Comparison of ENCODE assay signal across 21 cellular contexts in genomic region chr9:126448136-126448535, GRCh38.
DNase-seq lines count a peak whose midpoint lies in the region; ATAC-seq, FAIRE-seq and TF ChIP-seq lines count a peak whose summit lies in the region.
"Had no signal": no experiment of that assay in that cellular context is flagged by ENCODE, and none has a peak within 500 bp of the region (broad histone marks: within the 10 kb centered on the region; RNA-seq: fewer than 3 reads in every experiment).

No MANE protein-coding gene starts in this region.

- no peak for ATAC-seq in natural killer cell
- ATAC-seq in natural killer cell treated with Interleukin-12 subunit alpha and Interleukin-12 subunit beta and Interleukin-15 and Interleukin-18, amount 100 ng/mL, for 72 hours = no peak
- ATAC-seq in stimulated activated naive B cell treated with anti-CD40 and anti-IgM and Interleukin-4, amounts not matched to agents 10 μg/mL and 1 μg/mL and 100 μg/mL, for 72 hours (replicated peaks) = no peak
- ATAC-seq: A549 had no signal

- H3K4me3 Mint-ChIP-seq in natural killer cell (peak overlapping the region; percentile 47), neural crest cell (no peak overlapping the region)
- no peak overlapping the region for H3K4me3 Mint-ChIP-seq in natural killer cell treated with Interleukin-12 subunit alpha and Interleukin-12 subunit beta and Interleukin-15 and Interleukin-18, amount 100 ng/mL, for 72 hours
- H3K4me3 Mint-ChIP-seq in dendritic cell treated with granulocyte-macrophage colony-stimulating factor and Interleukin-4, amounts not matched to agents 40 ng/mL and 50 ng/mL, for 4 days = no peak overlapping the region
- no peak overlapping the region for H3K4me3 Mint-ChIP-seq in stimulated activated naive B cell treated with anti-CD40 and anti-IgM and Interleukin-4, amounts not matched to agents 10 μg/mL and 1 μg/mL and 100 μg/mL, for 72 hours
- H3K4me3 Mint-ChIP-seq: H9, HFFc6, IgD-negative memory B cell had no signal

- no peak for FAIRE-seq in RCC 7860 (lab: Jason Lieb, UNC)
- FAIRE-seq: A549, D721Med had no signal

- no peaks in the 10 kb centered on the region for H3K36me3 Mint-ChIP-seq in natural killer cell
- no peaks in the 10 kb centered on the region for H3K36me3 Mint-ChIP-seq in natural killer cell treated with Interleukin-12 subunit alpha and Interleukin-12 subunit beta and Interleukin-15 and Interleukin-18, amount 100 ng/mL, for 72 hours
- peaks cover 53% of the 10 kb centered on the region for H3K36me3 Mint-ChIP-seq in dendritic cell treated with granulocyte-macrophage colony-stimulating factor and Interleukin-4, amounts not matched to agents 40 ng/mL and 50 ng/mL, for 4 days (ENCODE audit: low read depth)
- H3K36me3 Mint-ChIP-seq in neural crest cell (ENCODE audit: low read depth) = peaks cover 11% of the 10 kb centered on the region
- peaks cover 0 to 7% of the 10 kb centered on the region in 2 donors for H3K36me3 Mint-ChIP-seq in stimulated activated naive B cell treated with anti-CD40 and anti-IgM and Interleukin-4, amounts not matched to agents 10 μg/mL and 1 μg/mL and 100 μg/mL, for 72 hours

- H3K27me3 Mint-ChIP-seq in natural killer cell (ENCODE audit: low read depth in 2 of 2) = peaks cover 0 to 10% of the 10 kb centered on the region in 2 donors
- peaks cover 0 to 2% of the 10 kb centered on the region in 2 donors for H3K27me3 Mint-ChIP-seq in natural killer cell treated with Interleukin-12 subunit alpha and Interleukin-12 subunit beta and Interleukin-15 and Interleukin-18, amount 100 ng/mL, for 72 hours
- H3K27me3 Mint-ChIP-seq in dendritic cell treated with granulocyte-macrophage colony-stimulating factor and Interleukin-4, amounts not matched to agents 40 ng/mL and 50 ng/mL, for 4 days = peaks cover 2% of the 10 kb centered on the region
- no peaks in the 10 kb centered on the region for H3K27me3 Mint-ChIP-seq in neural crest cell (ENCODE audit: low read depth)
- no peaks in the 10 kb centered on the region for H3K27me3 Mint-ChIP-seq in stimulated activated naive B cell treated with anti-CD40 and anti-IgM and Interleukin-4, amounts not matched to agents 10 μg/mL and 1 μg/mL and 100 μg/mL, for 72 hours
- H3K27me3 Mint-ChIP-seq: IgD-negative memory B cell had no signal

- no peaks in the 10 kb centered on the region for H3K9me3 Mint-ChIP-seq in natural killer cell
- H3K9me3 Mint-ChIP-seq in natural killer cell treated with Interleukin-12 subunit alpha and Interleukin-12 subunit beta and Interleukin-15 and Interleukin-18, amount 100 ng/mL, for 72 hours = no peaks in the 10 kb centered on the region
- H3K9me3 Mint-ChIP-seq in dendritic cell treated with granulocyte-macrophage colony-stimulating factor and Interleukin-4, amounts not matched to agents 40 ng/mL and 50 ng/mL, for 4 days = no peaks in the 10 kb centered on the region
- no peaks in the 10 kb centered on the region for H3K9me3 Mint-ChIP-seq in neural crest cell
- no peaks in the 10 kb centered on the region for H3K9me3 Mint-ChIP-seq in stimulated activated naive B cell treated with anti-CD40 and anti-IgM and Interleukin-4, amounts not matched to agents 10 μg/mL and 1 μg/mL and 100 μg/mL, for 72 hours
- H3K9me3 Mint-ChIP-seq: H9, HFFc6, IgD-negative memory B cell had no signal

- DNase-seq in natural killer cell (no peak), neural crest cell (ENCODE audit: low read depth, low spot score) (no peak), RCC 7860 (ENCODE audit: low spot score) (no peak)
- no peak for DNase-seq in natural killer cell treated with Interleukin-12 subunit alpha and Interleukin-12 subunit beta and Interleukin-15 and Interleukin-18, amount 100 ng/mL, for 72 hours (ENCODE audit: low spot score)
- no peak for DNase-seq in central memory CD4-positive, alpha-beta T cell
- no peak for DNase-seq in stimulated activated naive B cell treated with anti-CD40 and anti-IgM and Interleukin-4, amounts not matched to agents 10 μg/mL and 1 μg/mL and 100 μg/mL, for 72 hours
- DNase-seq: BE2C, DMS53, GDM1, H9, HFFc6, NCI-H1694, NCI-H2081, NCI-H2171 treated with DMSO at 0.1 percent for 48 hours, NCI-H526, Peyer's patch, SJCRH30 had no signal

- intact Hi-C loops in natural killer cell (cut with micrococcal nuclease) = no loop called here
- intact Hi-C loops in dendritic cell treated with granulocyte-macrophage colony-stimulating factor and Interleukin-4, amounts not matched to agents 40 ng/mL and 50 ng/mL, for 4 days (cut with micrococcal nuclease) = no loop called here

- TF ChIP-seq CTCF in natural killer cell (IDR thresholded peaks at IDR 0.05) = no peak
- no peak for TF ChIP-seq CTCF in neural crest cell (conservative IDR thresholded peaks at IDR 0.05)

- peak overlapping the region in 1 of 2 donors; percentile 23 for H3K27ac Mint-ChIP-seq in natural killer cell
- peak overlapping the region in 1 of 2 donors; percentile 36 for H3K27ac Mint-ChIP-seq in natural killer cell treated with Interleukin-12 subunit alpha and Interleukin-12 subunit beta and Interleukin-15 and Interleukin-18, amount 100 ng/mL, for 72 hours
- peak overlapping the region; percentile 12 for H3K27ac Mint-ChIP-seq in dendritic cell treated with granulocyte-macrophage colony-stimulating factor and Interleukin-4, amounts not matched to agents 40 ng/mL and 50 ng/mL, for 4 days
- peak overlapping the region; percentile 32 for H3K27ac Mint-ChIP-seq in neural crest cell (ENCODE audit: unreplicated experiment)
- H3K27ac Mint-ChIP-seq in stimulated activated naive B cell treated with anti-CD40 and anti-IgM and Interleukin-4, amounts not matched to agents 10 μg/mL and 1 μg/mL and 100 μg/mL, for 72 hours = no peak overlapping the region
- H3K27ac Mint-ChIP-seq: HFFc6 had no signal

- H3K4me1 Mint-ChIP-seq in natural killer cell (peaks cover 21 to 40% of the 10 kb centered on the region in 2 donors), neural crest cell (peaks cover 15% of the 10 kb centered on the region)
- H3K4me1 Mint-ChIP-seq in natural killer cell treated with Interleukin-12 subunit alpha and Interleukin-12 subunit beta and Interleukin-15 and Interleukin-18, amount 100 ng/mL, for 72 hours (ENCODE audit: low read depth in 2 of 2) = peaks cover 13 to 45% of the 10 kb centered on the region in 2 donors
- peaks cover 28% of the 10 kb centered on the region for H3K4me1 Mint-ChIP-seq in dendritic cell treated with granulocyte-macrophage colony-stimulating factor and Interleukin-4, amounts not matched to agents 40 ng/mL and 50 ng/mL, for 4 days (ENCODE audit: low read depth)
- H3K4me1 Mint-ChIP-seq in stimulated activated naive B cell treated with anti-CD40 and anti-IgM and Interleukin-4, amounts not matched to agents 10 μg/mL and 1 μg/mL and 100 μg/mL, for 72 hours = peaks cover 2 to 5% of the 10 kb centered on the region in 2 donors
